16 cellular contexts compared by ENCODE assay signal in the genomic region with DNA sequence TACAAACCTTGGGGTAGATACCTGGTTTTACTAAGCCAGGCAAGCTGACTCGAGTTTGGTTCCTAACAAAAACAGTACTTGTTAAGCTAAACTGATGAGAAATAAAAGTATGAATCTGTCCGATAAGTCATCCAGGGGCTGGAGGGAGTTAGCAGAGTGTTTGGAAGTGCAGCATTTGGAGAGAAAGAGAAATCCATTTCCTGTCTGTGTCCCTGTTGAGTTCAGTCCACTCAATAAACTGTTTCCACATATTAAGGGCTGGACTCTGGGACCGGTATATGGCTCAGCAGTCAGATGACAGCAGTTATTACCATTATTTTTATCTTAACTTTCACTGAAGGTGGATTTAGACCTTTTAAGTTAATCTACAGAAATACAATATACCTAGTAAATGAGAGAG.
"Had no signal": no experiment of that assay in that cellular context is flagged by ENCODE, and none has a peak within 500 bp of the region (broad histone marks: within the 10 kb centered on the region; RNA-seq: fewer than 3 reads in every experiment).

No MANE protein-coding gene starts in this region.

- H3K27ac Mint-ChIP-seq: activated naive CD4-positive, alpha-beta T cell treated with anti-CD3 and anti-CD28 coated beads, Interleukin-2, amount 50 U/mL, for 24 hours; activated T-cell treated with anti-CD3 and anti-CD28 coated beads, Interleukin-2, amount 50 U/mL, for 72 hours; effector memory CD8-positive, alpha-beta T cell; natural killer cell; stimulated activated naive B cell treated with anti-CD40 and anti-IgM and Interleukin-4, amounts not matched to agents 10 μg/mL and 1 μg/mL and 100 μg/mL, for 72 hours; T-helper 1 cell treated with Interleukin-12 subunit alpha and Interleukin-12 subunit beta and Interleukin-4 antibody, amounts not matched to agents 30 μg/mL and 1 μg/mL, for 36 hours had no signal

- DNase-seq: activated CD4-positive, alpha-beta T cell treated with anti-CD3 and anti-CD28 coated beads, Interleukin-2, amount 50 U/mL, for 1 hour; activated CD4-positive, CD25-positive, alpha-beta regulatory T cell treated with anti-CD3 and anti-CD28 coated beads, Interleukin-2, amount 50 U/mL, for 72 hours; activated effector memory CD4-positive, alpha-beta T cell treated with anti-CD3 and anti-CD28 coated beads, Interleukin-2, amount 50 U/mL, for 16 hours; activated T-cell treated with anti-CD3 and anti-CD28 coated beads, Interleukin-2, amount 50 U/mL, for 72 hours; adrenal gland; effector memory CD8-positive, alpha-beta T cell; head of caudate nucleus; kidney glomerular epithelial cell; natural killer cell; nucleus accumbens; posterior cingulate gyrus; stimulated activated naive B cell treated with anti-CD40 and anti-IgM and Interleukin-4, amounts not matched to agents 10 μg/mL and 1 μg/mL and 100 μg/mL, for 72 hours had no signal

- H3K4me3 ChIP-seq: adrenal gland, cardiac muscle cell had no signal

- H3K27ac ChIP-seq: cardiac muscle cell, VCaP had no signal

- H3K27me3 ChIP-seq: adrenal gland, cardiac muscle cell had no signal

- H3K36me3 Mint-ChIP-seq: activated naive CD4-positive, alpha-beta T cell treated with anti-CD3 and anti-CD28 coated beads, Interleukin-2, amount 50 U/mL, for 24 hours; natural killer cell; stimulated activated naive B cell treated with anti-CD40 and anti-IgM and Interleukin-4, amounts not matched to agents 10 μg/mL and 1 μg/mL and 100 μg/mL, for 72 hours had no signal

- H3K4me1 Mint-ChIP-seq: activated naive CD4-positive, alpha-beta T cell treated with anti-CD3 and anti-CD28 coated beads, Interleukin-2, amount 50 U/mL, for 24 hours; natural killer cell had no signal

- H3K4me3 Mint-ChIP-seq: activated naive CD4-positive, alpha-beta T cell treated with anti-CD3 and anti-CD28 coated beads, Interleukin-2, amount 50 U/mL, for 24 hours; activated T-cell treated with anti-CD3 and anti-CD28 coated beads, Interleukin-2, amount 50 U/mL, for 72 hours; effector memory CD8-positive, alpha-beta T cell; natural killer cell; stimulated activated naive B cell treated with anti-CD40 and anti-IgM and Interleukin-4, amounts not matched to agents 10 μg/mL and 1 μg/mL and 100 μg/mL, for 72 hours; T-helper 1 cell treated with Interleukin-12 subunit alpha and Interleukin-12 subunit beta and Interleukin-4 antibody, amounts not matched to agents 30 μg/mL and 1 μg/mL, for 36 hours had no signal

- H3K9me3 Mint-ChIP-seq: activated naive CD4-positive, alpha-beta T cell treated with anti-CD3 and anti-CD28 coated beads, Interleukin-2, amount 50 U/mL, for 24 hours; effector memory CD8-positive, alpha-beta T cell; natural killer cell; stimulated activated naive B cell treated with anti-CD40 and anti-IgM and Interleukin-4, amounts not matched to agents 10 μg/mL and 1 μg/mL and 100 μg/mL, for 72 hours had no signal

- ATAC-seq: activated T-cell treated with anti-CD3 and anti-CD28 coated beads, Interleukin-2, amount 50 U/mL, for 72 hours; effector memory CD8-positive, alpha-beta T cell; natural killer cell; stimulated activated naive B cell treated with anti-CD40 and anti-IgM and Interleukin-4, amounts not matched to agents 10 μg/mL and 1 μg/mL and 100 μg/mL, for 72 hours had no signal

- H3K36me3 ChIP-seq: adrenal gland, cardiac muscle cell had no signal

- H3K9me3 ChIP-seq: adrenal gland had no signal
